Comparison of ENCODE assay signal across 2 cellular contexts in the genomic region with DNA sequence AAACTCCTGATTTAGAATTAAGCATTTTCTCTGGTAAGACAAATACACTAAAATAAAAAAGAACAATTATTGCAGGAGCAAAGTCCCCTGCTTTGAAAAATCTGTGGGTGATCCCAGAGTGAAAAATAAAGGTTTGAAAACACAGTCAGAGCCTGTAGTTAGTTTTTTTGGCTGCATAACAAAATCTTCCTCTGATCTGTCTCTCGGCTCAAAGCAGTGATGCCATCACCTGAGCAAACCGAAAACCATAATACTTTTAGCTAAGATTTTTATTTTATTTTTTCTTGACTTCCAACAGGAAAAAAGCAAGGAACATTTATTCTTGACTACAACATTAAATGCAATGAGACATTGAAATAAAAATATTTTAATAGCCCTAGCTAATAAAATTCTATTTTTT.
TF ChIP-seq lines count a peak whose summit lies in the region.

No MANE protein-coding gene starts in this region.

TF ChIP-seq in SK-N-SH, 30 proteins besides CTCF, POLR2A, EP300 and RAD21 (continued from another document):
- no peak for TF ChIP-seq ZBTB33 (IDR thresholded peaks at IDR 0.05; ENCODE audit: borderline replicate concordance, low read depth)
- TF ChIP-seq TCF12 (IDR thresholded peaks at IDR 0.05): no peak
- no peak for TF ChIP-seq FOXJ3 (CRISPR knock-in tag; IDR thresholded peaks at IDR 0.05)

TF ChIP-seq in SK-N-SH treated with all-trans-retinoic acid at 6 μM for 48 hours, 23 proteins besides CTCF, POLR2A, EP300 and RAD21 (continued from another document):
- TF ChIP-seq TSHZ2 (CRISPR knock-in tag; IDR thresholded peaks at IDR 0.05) (no peak), ZC3H10 (CRISPR knock-in tag; IDR thresholded peaks at IDR 0.05) (no peak), ZNF565 (CRISPR knock-in tag; conservative IDR thresholded peaks at IDR 0.05; ENCODE audit: low read depth) (no peak), ZNF70 (CRISPR knock-in tag; IDR thresholded peaks at IDR 0.05) (no peak), BACH2 (CRISPR knock-in tag; IDR thresholded peaks at IDR 0.05; ENCODE audit: borderline replicate concordance) (no peak), CSRNP3 (CRISPR knock-in tag; IDR thresholded peaks at IDR 0.05) (no peak), ZFP3 (CRISPR knock-in tag; IDR thresholded peaks at IDR 0.05) (no peak), SNAI2 (CRISPR knock-in tag; IDR thresholded peaks at IDR 0.05) (no peak), TCF4 (CRISPR knock-in tag; IDR thresholded peaks at IDR 0.05; ENCODE audit: borderline replicate concordance) (no peak), ZNF8 (CRISPR knock-in tag; IDR thresholded peaks at IDR 0.05) (no peak), GLIS3 (CRISPR knock-in tag; IDR thresholded peaks at IDR 0.05) (no peak)
